ENCODE assay signal across 22 cellular contexts in the genomic region with DNA sequence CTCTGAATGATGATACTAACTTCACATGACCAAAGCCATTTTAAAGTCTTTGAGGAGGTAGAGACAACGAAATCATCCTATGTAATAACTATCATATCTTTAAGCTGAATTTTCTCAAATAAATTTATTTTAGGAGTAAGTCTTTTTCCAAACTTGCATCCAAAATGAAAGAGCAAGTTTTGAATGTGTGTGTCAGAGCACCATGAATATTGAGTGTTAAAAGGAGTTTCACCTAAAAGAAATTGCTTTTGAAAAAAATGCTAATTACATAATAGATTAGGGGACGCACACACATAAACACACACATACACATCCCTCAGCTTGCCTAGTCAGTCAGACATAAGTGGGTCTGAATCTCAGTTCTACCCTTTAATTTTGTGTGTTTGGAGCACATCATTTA.
"Had no signal": no experiment of that assay in that cellular context is flagged by ENCODE, and none has a peak within 500 bp of the region (broad histone marks: within the 10 kb centered on the region; RNA-seq: fewer than 3 reads in every experiment).

No MANE protein-coding gene starts in this region.

- H3K4me1 ChIP-seq: esophagus squamous epithelium, pancreas, right lobe of liver, upper lobe of left lung had no signal

- H3K36me3 ChIP-seq: esophagus squamous epithelium, gastrocnemius medialis, pancreas, right lobe of liver, upper lobe of left lung, WERI-Rb-1 had no signal

- H3K27me3 Mint-ChIP-seq: activated naive CD4-positive, alpha-beta T cell treated with anti-CD3 and anti-CD28 coated beads, Interleukin-2, amount 50 U/mL, for 24 hours had no signal

- H3K4me1 Mint-ChIP-seq: activated naive CD4-positive, alpha-beta T cell treated with anti-CD3 and anti-CD28 coated beads, Interleukin-2, amount 50 U/mL, for 24 hours; natural killer cell; stimulated activated naive CD8-positive, alpha-beta T cell treated with anti-CD3 and anti-CD28 coated beads, Interleukin-15, amount 100 ng/mL, for 72 hours had no signal

- H3K36me3 Mint-ChIP-seq: activated naive CD4-positive, alpha-beta T cell treated with anti-CD3 and anti-CD28 coated beads, Interleukin-2, amount 50 U/mL, for 24 hours; natural killer cell; stimulated activated effector memory CD8-positive, alpha-beta T cell treated with anti-CD3 and anti-CD28 coated beads, Interleukin-12 subunit alpha, Interleukin-12 subunit beta, amount 100 ng/mL, for 72 hours had no signal

- H3K27ac ChIP-seq: esophagus squamous epithelium, gastrocnemius medialis, pancreas, right lobe of liver, skin epidermis, testis, upper lobe of left lung, WERI-Rb-1 had no signal

- DNase-seq: activated CD4-positive, alpha-beta T cell treated with anti-CD3 and anti-CD28 coated beads for 1 hour; activated CD4-positive, alpha-beta T cell treated with anti-CD3 and anti-CD28 coated beads, Interleukin-2, amount 50 U/mL, for 1 hour; activated CD8-positive, alpha-beta T cell treated with anti-CD3 and anti-CD28 coated beads, Interleukin-2, amount 10 ng/mL, durations not matched to agents 7 days and 5 days; activated gamma-delta T cell; central memory CD4-positive, alpha-beta T cell; esophagus squamous epithelium; gastrocnemius medialis; left ventricle myocardium superior; mammary epithelial cell; midbrain; natural killer cell; pancreas; right lobe of liver; stimulated activated CD4-positive, alpha-beta T cell treated with anti-CD3 and anti-CD28 coated beads, Interleukin-1b, Interleukin-23, amount 100 ng/mL, for 48 hours; stimulated activated naive CD8-positive, alpha-beta T cell treated with anti-CD3 and anti-CD28 coated beads, Interleukin-15, amount 100 ng/mL, for 72 hours; testis; upper lobe of left lung; WERI-Rb-1 had no signal

- H3K4me3 Mint-ChIP-seq: activated CD8-positive, alpha-beta T cell treated with anti-CD3 and anti-CD28 coated beads, Interleukin-2, amount 10 ng/mL, durations not matched to agents 7 days and 5 days; activated naive CD4-positive, alpha-beta T cell treated with anti-CD3 and anti-CD28 coated beads, Interleukin-2, amount 50 U/mL, for 24 hours; activated T-helper 1 cell treated with anti-CD3 and anti-CD28 coated beads, Interleukin-12 subunit alpha, Interleukin-12 subunit beta, Interleukin-2, Interleukin-4 antibody, amounts not matched to agents 30 ng/mL and 10 ng/mL and 1 ng/mL, durations not matched to agents 14 hours and 24 hours and 36 hours; natural killer cell; stimulated activated effector memory CD8-positive, alpha-beta T cell treated with anti-CD3 and anti-CD28 coated beads, Interleukin-12 subunit alpha, Interleukin-12 subunit beta, amount 100 ng/mL, for 72 hours; stimulated activated naive CD8-positive, alpha-beta T cell treated with anti-CD3 and anti-CD28 coated beads, Interleukin-15, amount 100 ng/mL, for 72 hours had no signal

- H3K27me3 ChIP-seq: esophagus squamous epithelium, gastrocnemius medialis, pancreas, right lobe of liver, testis, upper lobe of left lung had no signal

- H3K27ac Mint-ChIP-seq: activated CD8-positive, alpha-beta T cell treated with anti-CD3 and anti-CD28 coated beads, Interleukin-2, amount 10 ng/mL, durations not matched to agents 7 days and 5 days; activated naive CD4-positive, alpha-beta T cell treated with anti-CD3 and anti-CD28 coated beads, Interleukin-2, amount 50 U/mL, for 24 hours; activated T-helper 1 cell treated with anti-CD3 and anti-CD28 coated beads, Interleukin-12 subunit alpha, Interleukin-12 subunit beta, Interleukin-2, Interleukin-4 antibody, amounts not matched to agents 30 ng/mL and 10 ng/mL and 1 ng/mL, durations not matched to agents 14 hours and 24 hours and 36 hours; natural killer cell; stimulated activated effector memory CD8-positive, alpha-beta T cell treated with anti-CD3 and anti-CD28 coated beads, Interleukin-12 subunit alpha, Interleukin-12 subunit beta, amount 100 ng/mL, for 72 hours; stimulated activated naive CD8-positive, alpha-beta T cell treated with anti-CD3 and anti-CD28 coated beads, Interleukin-15, amount 100 ng/mL, for 72 hours had no signal

- ATAC-seq: activated CD8-positive, alpha-beta T cell treated with anti-CD3 and anti-CD28 coated beads, Interleukin-2, amount 10 ng/mL, durations not matched to agents 7 days and 5 days; gastrocnemius medialis; left ventricle myocardium superior; natural killer cell; pancreas; right lobe of liver; stimulated activated effector memory CD8-positive, alpha-beta T cell treated with anti-CD3 and anti-CD28 coated beads, Interleukin-12 subunit alpha, Interleukin-12 subunit beta, amount 100 ng/mL, for 72 hours; stimulated activated naive CD8-positive, alpha-beta T cell treated with anti-CD3 and anti-CD28 coated beads, Interleukin-15, amount 100 ng/mL, for 72 hours had no signal

- H3K9me3 Mint-ChIP-seq: activated naive CD4-positive, alpha-beta T cell treated with anti-CD3 and anti-CD28 coated beads, Interleukin-2, amount 50 U/mL, for 24 hours; activated T-helper 1 cell treated with anti-CD3 and anti-CD28 coated beads, Interleukin-12 subunit alpha, Interleukin-12 subunit beta, Interleukin-2, Interleukin-4 antibody, amounts not matched to agents 30 ng/mL and 10 ng/mL and 1 ng/mL, durations not matched to agents 14 hours and 24 hours and 36 hours; stimulated activated effector memory CD8-positive, alpha-beta T cell treated with anti-CD3 and anti-CD28 coated beads, Interleukin-12 subunit alpha, Interleukin-12 subunit beta, amount 100 ng/mL, for 72 hours; stimulated activated naive CD8-positive, alpha-beta T cell treated with anti-CD3 and anti-CD28 coated beads, Interleukin-15, amount 100 ng/mL, for 72 hours had no signal

- H3K4me3 ChIP-seq: esophagus squamous epithelium, gastrocnemius medialis, pancreas, right lobe of liver, skin epidermis, testis, upper lobe of left lung had no signal
